Comparison of ENCODE assay signal across 1 cellular context in genomic region chr22:19713228-19713627, GRCh38.
TF ChIP-seq lines count a peak whose summit lies in the region.

No MANE protein-coding gene starts in this region.

TF ChIP-seq in K562, 482 proteins besides CTCF, POLR2A, EP300 and RAD21:
- TF ChIP-seq HOMEZ (CRISPR knock-in tag; IDR thresholded peaks at IDR 0.05) (0 out of 2 replicates have a peak, but pooled peaks have one; percentile 43), PTBP1 (IDR thresholded peaks at IDR 0.05; ENCODE audit: low read depth, low read length) (0 out of 2 replicates have a peak, but pooled peaks have one; percentile 19), SMAD1 (IDR thresholded peaks at IDR 0.05; ENCODE audit: low read depth, low read length, partially characterized antibody) (no peak), ATF6 (CRISPR knock-in tag; IDR thresholded peaks at IDR 0.05) (no peak), ZBTB11 (CRISPR knock-in tag; IDR thresholded peaks at IDR 0.05) (0 out of 6 replicates have a peak, but pooled peaks of 1 of the 3 experiments have one; percentile 49), SRF (CRISPR knock-in tag; IDR thresholded peaks at IDR 0.05) (0 out of 4 replicates have a peak, but pooled peaks of 1 of the 2 experiments have one; percentile 9), ARID3B (CRISPR knock-in tag; IDR thresholded peaks at IDR 0.05; ENCODE audit: borderline replicate concordance) (no peak), CBX2 (IDR thresholded peaks at IDR 0.05; ENCODE audit: insufficient read depth, low read length, poor library complexity, severe bottlenecking) (peak; percentile 77), THAP12 (CRISPR knock-in tag; IDR thresholded peaks at IDR 0.05) (peak; percentile 25; the same call in 1 of the 2 replicates), PHB (CRISPR knock-in tag; IDR thresholded peaks at IDR 0.05) (0 out of 2 replicates have a peak, but pooled peaks have one; percentile 55), HIVEP1 (CRISPR knock-in tag; IDR thresholded peaks at IDR 0.05) (0 out of 2 replicates have a peak, but pooled peaks have one; percentile 15), ZNF347 (CRISPR knock-in tag; IDR thresholded peaks at IDR 0.05; ENCODE audit: low read depth) (no peak), ZNF764 (CRISPR knock-in tag; IDR thresholded peaks at IDR 0.05; ENCODE audit: low read depth) (peak; percentile 47; the same call in 1 of the 2 replicates), SAFB (IDR thresholded peaks at IDR 0.05; ENCODE audit: borderline replicate concordance, low read depth, low read length) (no peak), ZBTB40 (IDR thresholded peaks at IDR 0.05) (no peak), ZBTB40 (CRISPR knock-in tag; IDR thresholded peaks at IDR 0.05) (no peak), UBTF (IDR thresholded peaks at IDR 0.05; ENCODE audit: borderline replicate concordance in 1 of 2, low read depth in 2 of 2, low read length in 2 of 2) (0 out of 4 replicates have a peak, but pooled peaks of 1 of the 2 experiments have one; percentile 38), CEBPZ (IDR thresholded peaks at IDR 0.05; ENCODE audit: borderline replicate concordance, low read depth, low read length) (0 out of 2 replicates have a peak, but pooled peaks have one; percentile 7), TAF15 (IDR thresholded peaks at IDR 0.05; ENCODE audit: low read depth, low read length) (0 out of 2 replicates have a peak, but pooled peaks have one; percentile 54)
TF ChIP-seq in K562: peak in this region for 12.
